31 cellular contexts compared by ENCODE assay signal in the genomic region with DNA sequence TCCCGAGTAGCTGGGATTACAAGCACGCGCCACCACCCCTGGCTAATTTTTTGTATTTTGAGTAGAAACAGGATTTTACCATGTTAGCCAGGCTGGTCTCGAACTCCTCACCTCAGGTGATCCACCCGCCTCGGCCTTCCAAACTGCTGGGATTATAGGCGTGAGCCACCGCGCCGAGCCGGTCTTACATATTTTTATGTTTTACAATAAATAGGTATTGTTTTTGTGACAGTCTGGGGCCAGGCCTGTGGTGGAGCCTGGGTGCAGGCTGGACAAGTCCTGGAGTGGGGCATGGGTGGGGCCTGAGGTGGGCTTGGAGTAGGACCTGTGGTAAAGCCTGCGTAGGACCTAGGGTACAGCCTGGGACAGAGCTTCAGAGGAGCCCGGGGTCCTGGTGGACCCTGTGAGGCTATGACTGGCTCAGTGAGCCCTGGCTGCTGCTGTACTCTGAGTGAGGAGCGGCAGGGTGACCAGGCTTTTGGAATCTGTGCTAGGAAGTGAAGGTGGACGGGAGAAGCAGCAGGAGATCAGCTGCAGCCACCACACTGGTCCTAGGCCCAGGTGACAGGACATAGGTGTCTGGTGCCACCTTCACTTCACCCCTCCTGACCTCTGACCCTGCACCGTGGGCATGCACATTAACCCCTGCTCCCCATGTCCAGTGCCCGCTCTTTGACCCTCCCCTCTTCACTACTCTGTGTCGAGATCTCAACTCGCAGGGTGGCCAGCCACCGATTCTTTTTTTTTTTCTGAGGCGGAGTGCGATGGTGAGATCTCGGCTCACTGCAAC.
"Had no signal": no experiment of that assay in that cellular context is flagged by ENCODE, and none has a peak within 500 bp of the region (broad histone marks: within the 10 kb centered on the region; RNA-seq: fewer than 3 reads in every experiment).

No MANE protein-coding gene starts in this region.

- FAIRE-seq: bronchial epithelial cell had no signal

- H3K27me3 Mint-ChIP-seq: activated naive CD8-positive, alpha-beta T cell treated with anti-CD3 and anti-CD28 coated beads, Interleukin-2, amount 50 U/mL, for 24 hours; activated T-cell treated with anti-CD3 and anti-CD28 coated beads, Interleukin-2, amount 50 U/mL, for 24 hours had no signal

- H3K36me3 ChIP-seq: ascending aorta, MG63, SJSA1 had no signal

- H3K36me3 Mint-ChIP-seq: activated naive CD4-positive, alpha-beta T cell treated with anti-CD3 and anti-CD28 coated beads, Interleukin-2, amount 50 U/mL, for 72 hours; WTC11 had no signal

- H3K27me3 ChIP-seq: ascending aorta, body of pancreas, MG63, SJSA1 had no signal

- H3K9me3 ChIP-seq: ascending aorta, body of pancreas, SJSA1 had no signal

- H3K27ac Mint-ChIP-seq: activated CD8-positive, alpha-beta T cell treated with anti-CD3 and anti-CD28 coated beads, Interleukin-2, amount 10 ng/mL, durations not matched to agents 7 days and 5 days; activated naive CD8-positive, alpha-beta T cell treated with anti-CD3 and anti-CD28 coated beads, Interleukin-2, amount 50 U/mL, for 24 hours; activated T-helper 1 cell treated with anti-CD3 and anti-CD28 coated beads, Interleukin-12 subunit alpha, Interleukin-12 subunit beta, Interleukin-2, Interleukin-4 antibody, amounts not matched to agents 30 ng/mL and 10 ng/mL and 1 ng/mL, durations not matched to agents 14 hours and 24 hours and 36 hours; T-helper 1 cell treated with Interleukin-12 subunit alpha and Interleukin-12 subunit beta and Interleukin-4 antibody, amounts not matched to agents 30 μg/mL and 1 μg/mL, for 36 hours; WTC11 had no signal

- H3K4me3 Mint-ChIP-seq: activated CD8-positive, alpha-beta T cell treated with anti-CD3 and anti-CD28 coated beads, Interleukin-2, amount 10 ng/mL, durations not matched to agents 7 days and 5 days; activated naive CD8-positive, alpha-beta T cell treated with anti-CD3 and anti-CD28 coated beads, Interleukin-2, amount 50 U/mL, for 24 hours; activated T-cell treated with anti-CD3 and anti-CD28 coated beads, Interleukin-2, amount 50 U/mL, for 24 hours; activated T-helper 1 cell treated with anti-CD3 and anti-CD28 coated beads, Interleukin-12 subunit alpha, Interleukin-12 subunit beta, Interleukin-2, Interleukin-4 antibody, amounts not matched to agents 30 ng/mL and 10 ng/mL and 1 ng/mL, durations not matched to agents 14 hours and 24 hours and 36 hours; T-helper 1 cell treated with Interleukin-12 subunit alpha and Interleukin-12 subunit beta and Interleukin-4 antibody, amounts not matched to agents 30 μg/mL and 1 μg/mL, for 36 hours; WTC11 had no signal

- H3K4me3 ChIP-seq: ascending aorta, body of pancreas, MG63, SJSA1 had no signal

- DNase-seq: activated CD4-positive, alpha-beta T cell treated with anti-CD3 and anti-CD28 coated beads for 48 hours; activated CD4-positive, alpha-beta T cell treated with anti-CD3 and anti-CD28 coated beads, Interleukin-2, amount 50 U/mL, for 4 hours; activated CD4-positive, CD25-positive, alpha-beta regulatory T cell treated with anti-CD3 and anti-CD28 coated beads, Interleukin-2, amount 50 U/mL, for 72 hours; activated CD8-positive, alpha-beta memory T cell treated with anti-CD3 and anti-CD28 coated beads, Interleukin-2, amount 50 U/mL, for 48 hours; activated CD8-positive, alpha-beta T cell treated with anti-CD3 and anti-CD28 coated beads, Interleukin-2, amount 10 ng/mL, durations not matched to agents 7 days and 5 days; activated effector memory CD4-positive, alpha-beta T cell treated with anti-CD3 and anti-CD28 coated beads, Interleukin-2, amount 50 U/mL, for 16 hours; activated naive CD4-positive, alpha-beta T cell treated with Interleukin-2 at 50 U/mL for 16 hours; activated naive CD8-positive, alpha-beta T cell treated with anti-CD3 and anti-CD28 coated beads, Interleukin-2, amount 50 U/mL, for 24 hours; activated T-cell treated with anti-CD3 and anti-CD28 coated beads, Interleukin-2, amount 50 U/mL, for 24 hours; amniotic stem cell; body of pancreas; MG63; MV-4-11; NCI-H1092 treated with DMSO at 0.1 percent for 48 hours; NCI-H1417 treated with DMSO at 0.1 percent for 48 hours; NCI-H1694; NCI-H2107; NCI-H345; NCI-H510A; NCI-H526 treated with DMSO at 0.1 percent for 48 hours; NCI-H82; T-helper 9 cell had no signal

- H3K4me1 ChIP-seq: ascending aorta, body of pancreas had no signal

- ATAC-seq: activated CD8-positive, alpha-beta T cell treated with anti-CD3 and anti-CD28 coated beads, Interleukin-2, amount 10 ng/mL, durations not matched to agents 7 days and 5 days; activated naive CD4-positive, alpha-beta T cell treated with anti-CD3 and anti-CD28 coated beads, Interleukin-2, amount 50 U/mL, for 72 hours; activated naive CD8-positive, alpha-beta T cell treated with anti-CD3 and anti-CD28 coated beads, Interleukin-2, amount 50 U/mL, for 24 hours; body of pancreas; Right ventricle myocardium inferior; SK-N-SH treated with all-trans-retinoic acid at 6 μM for 48 hours; WTC11 had no signal

- H3K27ac ChIP-seq: ascending aorta, body of pancreas, SJSA1 had no signal

- H3K4me1 Mint-ChIP-seq: WTC11 had no signal
